In genomic region chr5:71938886-71939285, GRCh38 we compare ENCODE assay signal across 11 cellular contexts.
DNase-seq lines count a peak whose midpoint lies in the region; ATAC-seq and TF ChIP-seq lines count a peak whose summit lies in the region.
"Had no signal": no experiment of that assay in that cellular context is flagged by ENCODE, and none has a peak within 500 bp of the region (broad histone marks: within the 10 kb centered on the region; RNA-seq: fewer than 3 reads in every experiment).

No MANE protein-coding gene starts in this region.

- H4K20me1 ChIP-seq in GM23338 (replicated peaks; ENCODE audit: insufficient read depth) = no peaks in the 10 kb centered on the region

- H2AFZ ChIP-seq in GM23338 = peak overlapping the region; percentile 93

- no peaks in the 10 kb centered on the region for H3K79me2 ChIP-seq in GM23338 (replicated peaks; ENCODE audit: insufficient read depth)

- H3F3A ChIP-seq in GM23338 (replicated peaks; ENCODE audit: low read depth) = no peaks in the 10 kb centered on the region

- H3K4me3 Mint-ChIP-seq in GM23338 (no peak overlapping the region), neural crest cell (no peak overlapping the region)
- no peak overlapping the region for H3K4me3 Mint-ChIP-seq in activated naive CD4-positive, alpha-beta T cell treated with anti-CD3 and anti-CD28 coated beads, Interleukin-2, amount 10 ng/mL, durations not matched to agents 7 days and 5 days
- H3K4me3 Mint-ChIP-seq: activated naive CD8-positive, alpha-beta T cell treated with anti-CD3 and anti-CD28 coated beads, Interleukin-2, amount 10 ng/mL, durations not matched to agents 7 days and 5 days; natural killer cell had no signal

- TF ChIP-seq CTCF in GM23338 (conservative IDR thresholded peaks at IDR 0.05; ENCODE audit: low read depth in 2 of 2) (no peak), neural crest cell (conservative IDR thresholded peaks at IDR 0.05) (no peak), BE2C (IDR thresholded peaks at IDR 0.05; ENCODE audit: low read depth, low read length) (no peak)

- no peaks in the 10 kb centered on the region for H3K36me3 Mint-ChIP-seq in GM23338 (ENCODE audit: low read depth)
- H3K36me3 Mint-ChIP-seq in neural crest cell (ENCODE audit: low read depth) = no peaks in the 10 kb centered on the region
- no peaks in the 10 kb centered on the region for H3K36me3 Mint-ChIP-seq in activated naive CD4-positive, alpha-beta T cell treated with anti-CD3 and anti-CD28 coated beads, Interleukin-2, amount 10 ng/mL, durations not matched to agents 7 days and 5 days
- H3K36me3 Mint-ChIP-seq: activated naive CD8-positive, alpha-beta T cell treated with anti-CD3 and anti-CD28 coated beads, Interleukin-2, amount 10 ng/mL, durations not matched to agents 7 days and 5 days; natural killer cell had no signal

- peak overlapping the region; percentile 12; the same call in 1 of the 2 replicates for H3K4me2 ChIP-seq in GM23338

- H3K9me3 Mint-ChIP-seq in GM23338 = no peaks in the 10 kb centered on the region; the same call in 2 of the 3 replicates
- peaks cover 2% of the 10 kb centered on the region for H3K9me3 Mint-ChIP-seq in neural crest cell
- H3K9me3 Mint-ChIP-seq in activated naive CD4-positive, alpha-beta T cell treated with anti-CD3 and anti-CD28 coated beads, Interleukin-2, amount 10 ng/mL, durations not matched to agents 7 days and 5 days = no peaks in the 10 kb centered on the region
- H3K9me3 Mint-ChIP-seq: activated naive CD8-positive, alpha-beta T cell treated with anti-CD3 and anti-CD28 coated beads, Interleukin-2, amount 10 ng/mL, durations not matched to agents 7 days and 5 days had no signal

- H3K27me3 ChIP-seq in GM23338 (ENCODE audit: insufficient read depth) (no peaks in the 10 kb centered on the region), BE2C (no peaks in the 10 kb centered on the region)

- H3K4me3 ChIP-seq in GM23338 (no peak overlapping the region), BE2C (ENCODE audit: low read depth, low read length) (no peak overlapping the region)

- ATAC-seq in GM23338 = peak; percentile 67
- ATAC-seq: natural killer cell had no signal

- DNase-seq in GM23338 (ENCODE audit: low spot score) (peak; percentile 35), NCI-H2196 (lab: John Stamatoyannopoulos, UW; ENCODE audit: unreplicated experiment) (peak; percentile 56), cerebellar cortex (ENCODE audit: low spot score) (peak; percentile 72), neural crest cell (ENCODE audit: low read depth, low spot score) (no peak), HuH-7 (ENCODE audit: low spot score) (no peak), BE2C (no peak), GM19240 (ENCODE audit: insufficient read length, low spot score) (no peak)
- no peak for DNase-seq in activated naive CD4-positive, alpha-beta T cell treated with anti-CD3 and anti-CD28 coated beads, Interleukin-2, amount 10 ng/mL, durations not matched to agents 7 days and 5 days
- DNase-seq: activated naive CD8-positive, alpha-beta T cell treated with anti-CD3 and anti-CD28 coated beads, Interleukin-2, amount 10 ng/mL, durations not matched to agents 7 days and 5 days; natural killer cell; NCI-H226 had no signal

- peaks cover 21% of the 10 kb centered on the region for H3K4me1 ChIP-seq in GM23338 (ENCODE audit: insufficient read depth)
- H3K4me1 ChIP-seq in BE2C = no peaks in the 10 kb centered on the region

- H3K36me3 ChIP-seq in GM23338 (ENCODE audit: insufficient read depth) (no peaks in the 10 kb centered on the region), BE2C (no peaks in the 10 kb centered on the region)

- H3K27ac Mint-ChIP-seq in GM23338 = peak overlapping the region; percentile 43; the same call in 1 of the 2 replicates
- peak overlapping the region; percentile 38 for H3K27ac Mint-ChIP-seq in neural crest cell (ENCODE audit: unreplicated experiment)
- no peak overlapping the region for H3K27ac Mint-ChIP-seq in activated naive CD4-positive, alpha-beta T cell treated with anti-CD3 and anti-CD28 coated beads, Interleukin-2, amount 10 ng/mL, durations not matched to agents 7 days and 5 days
- H3K27ac Mint-ChIP-seq: activated naive CD8-positive, alpha-beta T cell treated with anti-CD3 and anti-CD28 coated beads, Interleukin-2, amount 10 ng/mL, durations not matched to agents 7 days and 5 days; natural killer cell had no signal

- no peak overlapping the region for H3K27ac ChIP-seq in GM23338 (ENCODE audit: low read depth)

- H3K4me1 Mint-ChIP-seq in GM23338 (peaks cover 33% of the 10 kb centered on the region), neural crest cell (peaks cover 29% of the 10 kb centered on the region)
- no peaks in the 10 kb centered on the region for H3K4me1 Mint-ChIP-seq in activated naive CD4-positive, alpha-beta T cell treated with anti-CD3 and anti-CD28 coated beads, Interleukin-2, amount 10 ng/mL, durations not matched to agents 7 days and 5 days
- H3K4me1 Mint-ChIP-seq: activated naive CD8-positive, alpha-beta T cell treated with anti-CD3 and anti-CD28 coated beads, Interleukin-2, amount 10 ng/mL, durations not matched to agents 7 days and 5 days; natural killer cell had no signal

- H3K9me2 ChIP-seq in GM23338 (ENCODE audit: insufficient read depth) = no peaks in the 10 kb centered on the region

- no peaks in the 10 kb centered on the region for H3K9me3 ChIP-seq in BE2C

- CTCF ChIA-PET in activated naive CD4-positive, alpha-beta T cell treated with anti-CD3 and anti-CD28 coated beads, Interleukin-2, amount 10 ng/mL, durations not matched to agents 7 days and 5 days (lab: Charles Lee) = no interaction called here

- H3K27me3 Mint-ChIP-seq in GM23338 (ENCODE audit: insufficient read depth, low read depth, poor library complexity) (no peaks in the 10 kb centered on the region), neural crest cell (ENCODE audit: low read depth) (no peaks in the 10 kb centered on the region)
- no peaks in the 10 kb centered on the region for H3K27me3 Mint-ChIP-seq in activated naive CD4-positive, alpha-beta T cell treated with anti-CD3 and anti-CD28 coated beads, Interleukin-2, amount 10 ng/mL, durations not matched to agents 7 days and 5 days
- H3K27me3 Mint-ChIP-seq: activated naive CD8-positive, alpha-beta T cell treated with anti-CD3 and anti-CD28 coated beads, Interleukin-2, amount 10 ng/mL, durations not matched to agents 7 days and 5 days had no signal

TF ChIP-seq in GM23338, 12 proteins besides CTCF, POLR2A, EP300 and RAD21:
- no peak for TF ChIP-seq POLR2AphosphoS5 (IDR thresholded peaks at IDR 0.05; ENCODE audit: low read depth)
- no peak for TF ChIP-seq JUNB (IDR thresholded peaks at IDR 0.05; ENCODE audit: unreplicated experiment)
- no peak for TF ChIP-seq ETS1 (IDR thresholded peaks at IDR 0.05)
- no peak for TF ChIP-seq NANOG (IDR thresholded peaks at IDR 0.05; ENCODE audit: borderline replicate concordance)
- no peak for TF ChIP-seq EZH2 (IDR thresholded peaks at IDR 0.05; ENCODE audit: low read depth, unreplicated experiment)
- no peak for TF ChIP-seq ZNF331 (CRISPR knock-in tag; IDR thresholded peaks at IDR 0.05; ENCODE audit: low read depth)
- no peak for TF ChIP-seq EZH2phosphoT487 (IDR thresholded peaks at IDR 0.05; ENCODE audit: unreplicated experiment)
TF ChIP-seq in GM23338: peak in this region for 0.

Comparison
In these comparisons a context has a peak if more than half of its experiments do, and no peak if none do; other contexts are left out.
1. DNase-seq: peak in GM23338 (single experiment), NCI-H2196 (single experiment) and cerebellar cortex (single experiment); none in neural crest cell (single experiment), activated naive CD4-positive, alpha-beta T cell treated with anti-CD3 and anti-CD28 coated beads, Interleukin-2, amount 10 ng/mL, durations not matched to agents 7 days and 5 days (single experiment), HuH-7 (single experiment), BE2C (single experiment) and GM19240 (single experiment).